28 cellular contexts compared by ENCODE assay signal in genomic region chr12:40557980-40558379, GRCh38.
"Had no signal": no experiment of that assay in that cellular context is flagged by ENCODE, and none has a peak within 500 bp of the region (broad histone marks: within the 10 kb centered on the region; RNA-seq: fewer than 3 reads in every experiment).

No MANE protein-coding gene starts in this region.

- H3K4me3 ChIP-seq: left lung, lung, neural progenitor cell, right atrium auricular region, skin epidermis, stomach, testis, thyroid gland, transverse colon, upper lobe of left lung had no signal

- H3K36me3 ChIP-seq: left lung, neural progenitor cell, neutrophil, right atrium auricular region, stomach, thyroid gland, transverse colon, upper lobe of left lung had no signal

- H3K79me2 ChIP-seq: parathyroid adenoma had no signal

- H3K27ac ChIP-seq: left lung, neural progenitor cell, neutrophil, parathyroid adenoma, right atrium auricular region, skin epidermis, stomach, testis, thyroid gland, transverse colon, upper lobe of left lung had no signal

- H3K4me1 ChIP-seq: left lung, neural progenitor cell, parathyroid adenoma, right atrium auricular region, stomach, testis, thyroid gland, transverse colon, upper lobe of left lung had no signal

- H3K27ac Mint-ChIP-seq: mesothelial cell of epicardium; natural killer cell; nephron progenitor cell; neural progenitor cell; stimulated activated naive B cell treated with anti-CD40 and anti-IgM and Interleukin-4, amounts not matched to agents 10 μg/mL and 1 μg/mL and 100 μg/mL, for 72 hours had no signal

- FAIRE-seq: islet of Langerhans, kidney had no signal

- H3K4me3 Mint-ChIP-seq: mesothelial cell of epicardium; naive B cell; natural killer cell; nephron progenitor cell; neural progenitor cell; stimulated activated naive B cell treated with anti-CD40 and anti-IgM and Interleukin-4, amounts not matched to agents 10 μg/mL and 1 μg/mL and 100 μg/mL, for 72 hours had no signal

- H2AFZ ChIP-seq: neural progenitor cell, parathyroid adenoma had no signal

- ATAC-seq: left colon; left lung; natural killer cell; sciatic nerve; stimulated activated naive B cell treated with anti-CD40 and anti-IgM and Interleukin-4, amounts not matched to agents 10 μg/mL and 1 μg/mL and 100 μg/mL, for 72 hours; stimulated activated naive CD8-positive, alpha-beta T cell treated with anti-CD3 and anti-CD28 coated beads, Interleukin-15, Interleukin-2, amounts not matched to agents 100 U/mL and 50 U/mL, for 24 hours had no signal

- H3K9ac ChIP-seq: neural progenitor cell, parathyroid adenoma had no signal

- H3K9me3 ChIP-seq: neutrophil, right atrium auricular region, stomach, testis, thyroid gland, transverse colon, upper lobe of left lung had no signal

- DNase-seq: kidney; left colon; left lung; mesendoderm; naive B cell; natural killer cell; nephron progenitor cell; occipital lobe; stimulated activated CD4-positive, alpha-beta T cell treated with anti-CD3 and anti-CD28 coated beads, Interleukin-12 subunit alpha, Interleukin-12 subunit beta, amount 100 ng/mL, for 4 hours; stimulated activated CD4-positive, alpha-beta T cell treated with anti-CD3 and anti-CD28 coated beads, Interleukin-15, amount 100 ng/mL, for 24 hours; stimulated activated CD4-positive, alpha-beta T cell treated with anti-CD3 and anti-CD28 coated beads, Interleukin-2, amount 100 ng/mL, for 24 hours; stimulated activated CD4-positive, alpha-beta T cell treated with anti-CD3 and anti-CD28 coated beads, Interleukin-4, amount 100 ng/mL, for 1 hour; stimulated activated naive B cell treated with anti-CD40 and anti-IgM and Interleukin-4, amounts not matched to agents 10 μg/mL and 1 μg/mL and 100 μg/mL, for 72 hours; stimulated activated naive CD8-positive, alpha-beta T cell treated with anti-CD3 and anti-CD28 coated beads, Interleukin-15, Interleukin-2, amounts not matched to agents 100 U/mL and 50 U/mL, for 24 hours; stomach; testis; thyroid gland; transverse colon; upper lobe of left lung had no signal

- H3K4me1 Mint-ChIP-seq: mesothelial cell of epicardium; naive B cell; natural killer cell; nephron progenitor cell; neural progenitor cell; stimulated activated naive B cell treated with anti-CD40 and anti-IgM and Interleukin-4, amounts not matched to agents 10 μg/mL and 1 μg/mL and 100 μg/mL, for 72 hours had no signal

- H3K36me3 Mint-ChIP-seq: mesothelial cell of epicardium; naive B cell; neural progenitor cell; stimulated activated naive B cell treated with anti-CD40 and anti-IgM and Interleukin-4, amounts not matched to agents 10 μg/mL and 1 μg/mL and 100 μg/mL, for 72 hours had no signal

- H3K27me3 ChIP-seq: left lung, neural progenitor cell, neutrophil, right atrium auricular region, stomach, testis, thyroid gland, transverse colon, upper lobe of left lung had no signal

- H3K27me3 Mint-ChIP-seq: stimulated activated naive B cell treated with anti-CD40 and anti-IgM and Interleukin-4, amounts not matched to agents 10 μg/mL and 1 μg/mL and 100 μg/mL, for 72 hours had no signal

- H3K4me2 ChIP-seq: neural progenitor cell had no signal
